Comparison of ENCODE assay signal across 1 cellular context in the genomic region with DNA sequence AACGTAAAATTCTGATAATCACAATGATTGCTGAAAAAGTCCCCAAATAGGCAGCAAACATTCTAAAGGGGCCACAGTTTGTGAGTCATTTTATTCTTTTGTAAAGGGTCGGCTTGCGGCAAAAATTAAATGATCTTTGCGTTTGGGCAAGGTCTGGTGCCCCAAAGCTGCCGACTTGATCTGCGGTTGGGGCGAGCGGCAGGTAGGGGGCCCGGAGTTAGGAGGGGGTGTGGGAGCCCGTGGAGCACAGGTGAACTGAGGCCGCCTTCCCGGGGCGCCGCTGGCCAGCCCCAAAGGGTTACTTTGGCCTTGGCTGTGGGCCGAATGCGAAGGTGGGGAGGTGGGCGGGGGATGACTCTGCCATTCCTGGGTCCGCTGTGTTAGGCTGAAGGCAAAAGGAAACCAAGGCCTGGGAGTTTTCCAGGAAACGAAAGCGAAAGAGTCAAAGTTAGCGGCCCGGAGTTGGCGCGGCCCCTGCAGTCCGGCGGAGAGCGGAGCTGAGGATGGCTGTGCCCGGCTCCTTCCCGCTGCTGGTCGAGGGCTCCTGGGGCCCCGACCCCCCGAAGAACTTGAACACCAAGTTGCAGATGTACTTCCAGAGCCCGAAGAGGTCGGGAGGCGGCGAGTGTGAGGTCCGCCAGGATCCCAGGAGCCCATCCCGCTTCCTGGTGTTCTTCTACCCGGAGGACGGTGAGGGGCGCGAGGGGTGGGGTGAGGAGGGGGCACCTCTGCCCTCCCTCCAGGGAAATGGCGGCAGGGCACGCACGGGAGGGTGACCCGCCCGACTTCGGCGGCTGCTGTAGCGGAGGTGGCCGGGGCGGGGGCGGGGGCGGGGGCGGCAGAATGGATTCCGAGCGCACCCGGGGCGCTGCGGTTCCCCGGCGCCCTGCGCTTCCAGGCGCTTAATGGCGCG.
A peak's percentile ranks its signal among the peaks of the same experiment; 100 is the strongest.
TF ChIP-seq lines count a peak whose summit lies in the region.

Gene PARP14 (plus strand): TSS at position 459 of the 913 bp plus-strand sequence. CDS start 45 bp downstream, at position 504.

TF ChIP-seq in GM12878, 131 proteins besides CTCF, POLR2A, EP300 and RAD21 (continued from another document and continues in another):
- TF ChIP-seq ZNF687 (IDR thresholded peaks at IDR 0.05) (peak; percentile 57), BCLAF1 (IDR thresholded peaks at IDR 0.05) (no peak), CHD2 (IDR thresholded peaks at IDR 0.05; ENCODE audit: borderline replicate concordance, low read depth, low read length) (no peak), SIN3A (IDR thresholded peaks at IDR 0.05; ENCODE audit: low read depth, low read length) (no peak; the same call in 1 of the 2 replicates), RELA (IDR thresholded peaks at IDR 0.05; ENCODE audit: borderline replicate concordance, partially characterized antibody) (peak; percentile 29), EZH2 (IDR thresholded peaks at IDR 0.05; ENCODE audit: borderline replicate concordance, control insufficient read depth, low read depth, low read length) (no peak), TCF3 (IDR thresholded peaks at IDR 0.05; ENCODE audit: borderline replicate concordance, insufficient read depth, low read depth, low read length) (no peak), SMC3 (IDR thresholded peaks at IDR 0.05; ENCODE audit: borderline replicate concordance, low read length) (no peak), SIX5 (IDR thresholded peaks at IDR 0.05; ENCODE audit: low read depth, low read length, severe bottlenecking) (no peak), STAT1 (conservative IDR thresholded peaks at IDR 0.05) (peak; percentile 71; the same call in 1 of the 2 replicates), NRF1 (conservative IDR thresholded peaks at IDR 0.05; ENCODE audit: low read depth, low read length) (no peak), FOS (IDR thresholded peaks at IDR 0.05; ENCODE audit: borderline replicate concordance, extremely low read depth, insufficient read length) (no peak), USF1 (IDR thresholded peaks at IDR 0.05; ENCODE audit: borderline replicate concordance, extremely low read length, insufficient read depth, low read depth, low read length) (no peak), POLR2AphosphoS5 (IDR thresholded peaks at IDR 0.05; ENCODE audit: low read length) (peak; percentile 86), RAD51 (IDR thresholded peaks at IDR 0.05) (peak; percentile 22; the same call in 1 of the 2 replicates), TARDBP (IDR thresholded peaks at IDR 0.05; ENCODE audit: borderline replicate concordance) (no peak), IRF3 (IDR thresholded peaks at IDR 0.05) (no peak), E2F4 (IDR thresholded peaks at IDR 0.05; ENCODE audit: low read depth, low read length) (no peak), BACH1 (IDR thresholded peaks at IDR 0.05; ENCODE audit: borderline replicate concordance) (no peak), MXI1 (IDR thresholded peaks at IDR 0.05; ENCODE audit: low read depth, low read length) (0 out of 2 replicates have a peak, but pooled peaks have one; percentile 24), IKZF1 (conservative IDR thresholded peaks at IDR 0.05) (peak; percentile 93), ZBTB11 (CRISPR knock-in tag; IDR thresholded peaks at IDR 0.05) (no peak), CBX5 (IDR thresholded peaks at IDR 0.05; ENCODE audit: low read depth) (no peak)
- TF ChIP-seq, protein P1, sequence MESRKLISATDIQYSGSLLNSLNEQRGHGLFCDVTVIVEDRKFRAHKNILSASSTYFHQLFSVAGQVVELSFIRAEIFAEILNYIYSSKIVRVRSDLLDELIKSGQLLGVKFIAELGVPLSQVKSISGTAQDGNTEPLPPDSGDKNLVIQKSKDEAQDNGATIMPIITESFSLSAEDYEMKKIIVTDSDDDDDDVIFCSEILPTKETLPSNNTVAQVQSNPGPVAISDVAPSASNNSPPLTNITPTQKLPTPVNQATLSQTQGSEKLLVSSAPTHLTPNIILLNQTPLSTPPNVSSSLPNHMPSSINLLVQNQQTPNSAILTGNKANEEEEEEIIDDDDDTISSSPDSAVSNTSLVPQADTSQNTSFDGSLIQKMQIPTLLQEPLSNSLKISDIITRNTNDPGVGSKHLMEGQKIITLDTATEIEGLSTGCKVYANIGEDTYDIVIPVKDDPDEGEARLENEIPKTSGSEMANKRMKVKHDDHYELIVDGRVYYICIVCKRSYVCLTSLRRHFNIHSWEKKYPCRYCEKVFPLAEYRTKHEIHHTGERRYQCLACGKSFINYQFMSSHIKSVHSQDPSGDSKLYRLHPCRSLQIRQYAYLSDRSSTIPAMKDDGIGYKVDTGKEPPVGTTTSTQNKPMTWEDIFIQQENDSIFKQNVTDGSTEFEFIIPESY (IDR thresholded peaks at IDR 0.05): no peak
- TF ChIP-seq, protein P2, sequence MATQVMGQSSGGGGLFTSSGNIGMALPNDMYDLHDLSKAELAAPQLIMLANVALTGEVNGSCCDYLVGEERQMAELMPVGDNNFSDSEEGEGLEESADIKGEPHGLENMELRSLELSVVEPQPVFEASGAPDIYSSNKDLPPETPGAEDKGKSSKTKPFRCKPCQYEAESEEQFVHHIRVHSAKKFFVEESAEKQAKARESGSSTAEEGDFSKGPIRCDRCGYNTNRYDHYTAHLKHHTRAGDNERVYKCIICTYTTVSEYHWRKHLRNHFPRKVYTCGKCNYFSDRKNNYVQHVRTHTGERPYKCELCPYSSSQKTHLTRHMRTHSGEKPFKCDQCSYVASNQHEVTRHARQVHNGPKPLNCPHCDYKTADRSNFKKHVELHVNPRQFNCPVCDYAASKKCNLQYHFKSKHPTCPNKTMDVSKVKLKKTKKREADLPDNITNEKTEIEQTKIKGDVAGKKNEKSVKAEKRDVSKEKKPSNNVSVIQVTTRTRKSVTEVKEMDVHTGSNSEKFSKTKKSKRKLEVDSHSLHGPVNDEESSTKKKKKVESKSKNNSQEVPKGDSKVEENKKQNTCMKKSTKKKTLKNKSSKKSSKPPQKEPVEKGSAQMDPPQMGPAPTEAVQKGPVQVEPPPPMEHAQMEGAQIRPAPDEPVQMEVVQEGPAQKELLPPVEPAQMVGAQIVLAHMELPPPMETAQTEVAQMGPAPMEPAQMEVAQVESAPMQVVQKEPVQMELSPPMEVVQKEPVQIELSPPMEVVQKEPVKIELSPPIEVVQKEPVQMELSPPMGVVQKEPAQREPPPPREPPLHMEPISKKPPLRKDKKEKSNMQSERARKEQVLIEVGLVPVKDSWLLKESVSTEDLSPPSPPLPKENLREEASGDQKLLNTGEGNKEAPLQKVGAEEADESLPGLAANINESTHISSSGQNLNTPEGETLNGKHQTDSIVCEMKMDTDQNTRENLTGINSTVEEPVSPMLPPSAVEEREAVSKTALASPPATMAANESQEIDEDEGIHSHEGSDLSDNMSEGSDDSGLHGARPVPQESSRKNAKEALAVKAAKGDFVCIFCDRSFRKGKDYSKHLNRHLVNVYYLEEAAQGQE (IDR thresholded peaks at IDR 0.05; ENCODE audit: low read depth, low read length): no peak
- TF ChIP-seq, protein P3, sequence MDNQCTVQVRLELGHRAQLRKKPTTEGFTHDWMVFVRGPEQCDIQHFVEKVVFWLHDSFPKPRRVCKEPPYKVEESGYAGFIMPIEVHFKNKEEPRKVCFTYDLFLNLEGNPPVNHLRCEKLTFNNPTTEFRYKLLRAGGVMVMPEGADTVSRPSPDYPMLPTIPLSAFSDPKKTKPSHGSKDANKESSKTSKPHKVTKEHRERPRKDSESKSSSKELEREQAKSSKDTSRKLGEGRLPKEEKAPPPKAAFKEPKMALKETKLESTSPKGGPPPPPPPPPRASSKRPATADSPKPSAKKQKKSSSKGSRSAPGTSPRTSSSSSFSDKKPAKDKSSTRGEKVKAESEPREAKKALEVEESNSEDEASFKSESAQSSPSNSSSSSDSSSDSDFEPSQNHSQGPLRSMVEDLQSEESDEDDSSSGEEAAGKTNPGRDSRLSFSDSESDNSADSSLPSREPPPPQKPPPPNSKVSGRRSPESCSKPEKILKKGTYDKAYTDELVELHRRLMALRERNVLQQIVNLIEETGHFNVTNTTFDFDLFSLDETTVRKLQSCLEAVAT (IDR thresholded peaks at IDR 0.05): peak; percentile 77
